In genomic region chr15:98799991-98800390, GRCh38 we compare ENCODE assay signal across 10 cellular contexts.
A peak's percentile ranks its signal among the peaks of the same experiment; 100 is the strongest.
DNase-seq lines count a peak whose midpoint lies in the region; ATAC-seq and TF ChIP-seq lines count a peak whose summit lies in the region.
"Had no signal": no experiment of that assay in that cellular context is flagged by ENCODE, and none has a peak within 500 bp of the region (broad histone marks: within the 10 kb centered on the region; RNA-seq: fewer than 3 reads in every experiment).

No MANE protein-coding gene starts in this region.

- H3K27ac ChIP-seq in HUES6 (ENCODE audit: low read depth, low read length) (peak overlapping the region; percentile 63; the same call in 1 of the 2 replicates), ascending aorta (peak overlapping the region; percentile 44 to 53), iPS-18a (ENCODE audit: low read length) (no peak overlapping the region), skin epidermis (peak overlapping the region in 12 of 21 experiments; percentile 4 to 77 (median 42))

- no peak for TF ChIP-seq CTCF in ascending aorta (IDR thresholded peaks at IDR 0.05)

- intact Hi-C loops in ascending aorta (cut with DNase I), result no loop called here

- H3K27me3 ChIP-seq in HUES6 (ENCODE audit: control insufficient read depth, insufficient read depth, low read length), result no peaks in the 10 kb centered on the region
- H3K27me3 ChIP-seq in ascending aorta, result no peaks in the 10 kb centered on the region
- no peaks in the 10 kb centered on the region for H3K27me3 ChIP-seq in iPS-18a (ENCODE audit: control insufficient read depth, insufficient read depth, low read length)

- H3K9me3 ChIP-seq in HUES6 (ENCODE audit: control insufficient read depth, insufficient read depth, low read depth, low read length), result no peaks in the 10 kb centered on the region
- no peaks in the 10 kb centered on the region for H3K9me3 ChIP-seq in ascending aorta
- no peaks in the 10 kb centered on the region for H3K9me3 ChIP-seq in iPS-18a (ENCODE audit: control insufficient read depth, low read depth, low read length)

- H3K4me3 ChIP-seq in HUES6 (ENCODE audit: low read depth, low read length) (peak overlapping the region; percentile 46), ascending aorta (no peak overlapping the region), iPS-18a (ENCODE audit: low read length) (peak overlapping the region; percentile 54), skin epidermis (no peak overlapping the region)

- no peaks in the 10 kb centered on the region for H3K36me3 ChIP-seq in HUES6 (ENCODE audit: control insufficient read depth, insufficient read depth, low read length)
- no peaks in the 10 kb centered on the region for H3K36me3 ChIP-seq in ascending aorta
- no peaks in the 10 kb centered on the region for H3K36me3 ChIP-seq in iPS-18a (ENCODE audit: control insufficient read depth, low read depth, low read length)

- no peak for ATAC-seq in GM18873 (IDR thresholded peaks at IDR 0.05; ENCODE audit: low FRiP score, unreplicated experiment)

- H3K9ac ChIP-seq in HUES6 (ENCODE audit: low read length), result peak overlapping the region; percentile 60
- H3K9ac ChIP-seq in iPS-18a (ENCODE audit: low read length), result peak overlapping the region; percentile 53

- H3K4me1 ChIP-seq in HUES6 (ENCODE audit: control insufficient read depth, insufficient read depth, low read length) (peaks cover 63% of the 10 kb centered on the region), ascending aorta (peaks cover 20 to 43% of the 10 kb centered on the region in 2 donors), iPS-18a (ENCODE audit: control insufficient read depth, low read depth, low read length) (peaks cover 67% of the 10 kb centered on the region)

- DNase-seq in ascending aorta (ENCODE audit: low spot score in 2 of 2), result no peak
- DNase-seq in HPDE6-E6E7 (ENCODE audit: extremely low spot score), result no peak
- no peak for DNase-seq in NCI-H345 treated with DMSO at 0.1 percent for 48 hours (lab: John Stamatoyannopoulos, UW; ENCODE audit: unreplicated experiment)
- no peak for DNase-seq in COR-L47 (lab: John Stamatoyannopoulos, UW)
- DNase-seq: activated CD4-positive, alpha-beta T cell treated with anti-CD3 and anti-CD28 coated beads for 4 hours; NK-92 treated with Interleukin-12 subunit alpha and Interleukin-12 subunit beta, amount 100 ng/mL, for 24 hours had no signal

Comparison
In these comparisons a context has a peak if more than half of its experiments do, and no peak if none do; other contexts are left out.
1. H3K4me3 ChIP-seq: peak in HUES6 (single experiment) and iPS-18a (single experiment); none in ascending aorta (0 of 2) and skin epidermis (0 of 7).